In genomic region chr1:175904808-175905207, GRCh38 we compare ENCODE assay signal across 30 cellular contexts.
"Had no signal": no experiment of that assay in that cellular context is flagged by ENCODE, and none has a peak within 500 bp of the region (broad histone marks: within the 10 kb centered on the region; RNA-seq: fewer than 3 reads in every experiment).

No MANE protein-coding gene starts in this region.

- H3K4me1 ChIP-seq: adrenal gland, body of pancreas, breast epithelium had no signal

- DNase-seq: activated CD4-positive, alpha-beta memory T cell treated with anti-CD3 and anti-CD28 coated beads for 36 hours; activated CD4-positive, alpha-beta T cell treated with anti-CD3 and anti-CD28 coated beads, Interleukin-2, amount 10 ng/mL, durations not matched to agents 24 days and 14 days; activated gamma-delta T cell treated with Interleukin-2 at 50 U/mL for 16 hours; activated naive CD4-positive, alpha-beta T cell treated with anti-CD3 and anti-CD28 coated beads for 36 hours; activated T-cell treated with anti-CD3 and anti-CD28 coated beads for 4 hours; activated T-cell treated with anti-CD3 and anti-CD28 coated beads, Interleukin-2, amount 50 U/mL, for 4 hours; adrenal gland; body of pancreas; NCI-H1092 treated with DMSO at 0.1 percent for 48 hours; NCI-H1417; NCI-H146; NCI-H187; NCI-H2029 treated with DMSO at 0.1 percent for 48 hours; NCI-H2107; NCI-H2171; NCI-H226; NCI-H446 treated with DMSO at 0.1 percent for 48 hours; NCI-H524; NCI-H69; NK-92 treated with Interleukin-12 subunit alpha and Interleukin-12 subunit beta, amount 100 ng/mL, for 24 hours; PC-3; Right ventricle myocardium superior; SW 1271; T-helper 1 cell; T-helper 2 cell; T-helper 9 cell; WERI-Rb-1 had no signal

- ATAC-seq: activated naive CD4-positive, alpha-beta T cell treated with anti-CD3 and anti-CD28 coated beads, Interleukin-2, amount 50 U/mL, for 72 hours; activated T-cell treated with anti-CD3 and anti-CD28 coated beads, Interleukin-2, amount 50 U/mL, for 4 hours; body of pancreas; K562; PC-3 had no signal

- H3K36me3 ChIP-seq: adrenal gland, breast epithelium, WERI-Rb-1 had no signal

- H3K27ac ChIP-seq: adrenal gland, body of pancreas, breast epithelium, WERI-Rb-1 had no signal

- H3K27me3 ChIP-seq: adrenal gland, body of pancreas, breast epithelium had no signal

- H3K9me3 ChIP-seq: adrenal gland, body of pancreas had no signal

- H3K4me3 ChIP-seq: adrenal gland, body of pancreas, breast epithelium, K562 had no signal
